Comparison of ENCODE assay signal across 1 cellular context in genomic region chr1:203480525-203481084, GRCh38.
TF ChIP-seq lines count a peak whose summit lies in the region.

No MANE protein-coding gene starts in this region.

TF ChIP-seq in HEK293, 187 proteins besides CTCF, POLR2A, EP300 and RAD21 (continued from another document):
- TF ChIP-seq ZNF174 (tag by site-specific recombination; IDR thresholded peaks at IDR 0.05) (0 out of 2 replicates have a peak, but pooled peaks have one; percentile 86), KLF17 (tag by site-specific recombination; IDR thresholded peaks at IDR 0.05) (0 out of 2 replicates have a peak, but pooled peaks have one; percentile 50), ZNF391 (tag by site-specific recombination; IDR thresholded peaks at IDR 0.05; ENCODE audit: borderline replicate concordance, low read depth) (no peak), ZEB2 (tag by site-specific recombination; IDR thresholded peaks at IDR 0.05) (no peak), ZNF561 (tag by site-specific recombination; IDR thresholded peaks at IDR 0.05; ENCODE audit: borderline replicate concordance) (peak; percentile 58; the same call in 1 of the 2 replicates)
